In the genomic region with DNA sequence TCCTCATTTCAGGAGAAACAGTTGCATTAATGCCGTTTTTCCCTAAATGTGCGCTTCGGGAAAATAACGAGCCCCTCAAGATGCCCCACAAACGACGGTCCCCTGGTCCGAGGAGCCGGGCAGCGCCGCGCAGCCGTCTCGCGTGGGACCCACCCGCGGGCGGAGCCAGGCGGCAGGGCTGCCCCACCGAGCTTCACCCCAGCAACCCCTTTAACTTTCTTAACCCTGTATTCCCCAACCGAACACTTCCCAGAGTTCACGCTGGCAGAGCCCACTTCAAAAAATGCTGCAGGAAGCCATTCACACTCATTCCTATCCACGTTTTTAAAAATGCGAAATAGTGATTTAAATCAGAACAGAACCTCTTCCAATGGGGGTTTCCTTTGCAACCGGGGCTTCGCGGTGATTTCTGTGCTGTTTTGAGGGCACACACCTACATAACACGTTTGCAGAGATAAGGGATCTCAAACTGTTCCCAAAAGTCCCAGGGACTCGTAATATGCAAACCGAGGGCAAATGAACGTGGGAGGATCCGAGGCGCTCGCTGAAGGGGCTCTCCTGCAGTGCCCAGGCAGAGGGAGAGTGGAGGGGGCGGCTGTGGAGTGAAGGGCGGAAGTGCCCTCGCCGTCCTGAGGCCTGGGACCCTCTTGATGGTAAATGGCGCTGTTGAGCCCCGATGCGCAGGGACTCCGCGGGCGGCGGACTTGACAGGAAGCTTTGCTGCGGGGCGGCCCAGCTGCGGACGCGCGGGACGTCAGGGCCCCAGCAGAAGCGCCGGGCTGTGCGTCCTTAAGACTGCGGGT, we compare ENCODE assay signal across 8 cellular contexts.
DNase-seq lines count a peak whose midpoint lies in the region; ATAC-seq and TF ChIP-seq lines count a peak whose summit lies in the region.

No MANE protein-coding gene starts in this region.

- H4K20me1 ChIP-seq in Karpas-422 (ENCODE audit: insufficient read depth, low read depth, low read length) = no peaks in the 10 kb centered on the region

- no peaks in the 10 kb centered on the region for H3K9me2 ChIP-seq in Karpas-422 (replicated peaks; ENCODE audit: insufficient read depth, low read length)

- H3K27me3 ChIP-seq in Karpas-422 (ENCODE audit: low read length) = no peaks in the 10 kb centered on the region
- peaks cover 0 to 8% (median 0%) of the 10 kb centered on the region in 45 donors for H3K27me3 ChIP-seq in dorsolateral prefrontal cortex

- H2AFZ ChIP-seq in Karpas-422 (ENCODE audit: low read length) = peak overlapping the region; percentile 84

- ATAC-seq in GM21825 (IDR thresholded peaks at IDR 0.05; ENCODE audit: unreplicated experiment) = peak; percentile 92

- peak overlapping the region; percentile 61 for H3K4me3 ChIP-seq in GM12865 (ENCODE audit: low read depth, low read length)
- H3K4me3 ChIP-seq in Karpas-422 (ENCODE audit: low read length) = peak overlapping the region; percentile 66
- H3K4me3 ChIP-seq in WI38 (ENCODE audit: low read depth, low read length) = peak overlapping the region; percentile 61
- H3K4me3 ChIP-seq in dorsolateral prefrontal cortex = peak overlapping the region; percentile 47 to 90 (median 65)

- H3K27ac ChIP-seq in Karpas-422 (ENCODE audit: low read length) (no peak overlapping the region), dorsolateral prefrontal cortex (peak overlapping the region in 39 of 59 donors; percentile 6 to 79 (median 50))

- peak overlapping the region; percentile 84 for H3K4me2 ChIP-seq in Karpas-422 (ENCODE audit: low read depth, low read length, poor library complexity, severe bottlenecking)

- peaks cover 8% of the 10 kb centered on the region for H3K4me1 ChIP-seq in Karpas-422 (ENCODE audit: low read length)

- DNase-seq in GM12865 (ENCODE audit: low read depth) (peak; percentile 81), Karpas-422 (peak; percentile 65), dorsolateral prefrontal cortex (peak in 7 of 10 donors; percentile 24 to 62 (median 45)), lung microvascular endothelial cell (ENCODE audit: low read depth in 2 of 2) (peak; percentile 23 to 32), NCI-H187 treated with DMSO at 0.1 percent for 48 hours (lab: John Stamatoyannopoulos, UW) (no peak)
- peak; percentile 7 for DNase-seq in stimulated activated CD8-positive, alpha-beta memory T cell treated with anti-CD3 and anti-CD28 coated beads, Interleukin-7, amount 100 ng/mL, for 24 hours (ENCODE audit: low read depth)

- intact Hi-C loops in dorsolateral prefrontal cortex (cut with DNase I) = no loop called here

- no peaks in the 10 kb centered on the region for H3K36me3 ChIP-seq in Karpas-422 (ENCODE audit: insufficient read depth, low read length)

- H3K79me2 ChIP-seq in Karpas-422 (ENCODE audit: low read length) = no peaks in the 10 kb centered on the region

- peak; percentile 13 for TF ChIP-seq CTCF in GM12865 (IDR thresholded peaks at IDR 0.05; ENCODE audit: insufficient read depth, low read depth, low read length, missing control alignments)
- no peak for TF ChIP-seq CTCF in WI38 (IDR thresholded peaks at IDR 0.05; ENCODE audit: low read depth, low read length)
- TF ChIP-seq CTCF in dorsolateral prefrontal cortex (IDR thresholded peaks at IDR 0.05 in 54 of 56, conservative IDR thresholded peaks at IDR 0.05 in 2 of 56; ENCODE audit: low read depth in 1 of 56, partially characterized antibody in 56 of 56) = peak in 10 of 56 donors; percentile 10 to 24 (median 16)

- no peaks in the 10 kb centered on the region for H3K9me3 ChIP-seq in Karpas-422 (ENCODE audit: low read length)

- peak overlapping the region; percentile 39 for H3K9ac ChIP-seq in Karpas-422 (ENCODE audit: low read length)
